ENCODE assay signal across 27 cellular contexts in genomic region chr11:14290422-14290821, GRCh38.
A peak's percentile ranks its signal among the peaks of the same experiment; 100 is the strongest.
DNase-seq lines count a peak whose midpoint lies in the region; ATAC-seq and TF ChIP-seq lines count a peak whose summit lies in the region.
"Had no signal": no experiment of that assay in that cellular context is flagged by ENCODE, and none has a peak within 500 bp of the region (broad histone marks: within the 10 kb centered on the region; RNA-seq: fewer than 3 reads in every experiment).

No MANE protein-coding gene starts in this region.

- no peak overlapping the region for H3K4me2 ChIP-seq in SK-N-SH
- H3K4me2 ChIP-seq: smooth muscle cell had no signal

- H3K27ac Mint-ChIP-seq in HFFc6 (peak overlapping the region; percentile 4; the same call in 1 of the 2 replicates), endothelial cell (ENCODE audit: unreplicated experiment) (no peak overlapping the region)
- H3K27ac Mint-ChIP-seq in stimulated activated naive B cell treated with anti-CD40 and anti-IgM and Interleukin-4, amounts not matched to agents 10 μg/mL and 1 μg/mL and 100 μg/mL, for 72 hours = no peak overlapping the region
- H3K27ac Mint-ChIP-seq: activated naive CD8-positive, alpha-beta T cell treated with anti-CD3 and anti-CD28 coated beads, Interleukin-2, amount 50 U/mL, for 24 hours; CD4-positive, alpha-beta T cell had no signal

- H3K9me2 ChIP-seq in SK-N-SH = no peaks in the 10 kb centered on the region

- H3K4me3 Mint-ChIP-seq in HFFc6 (no peak overlapping the region), endothelial cell (ENCODE audit: unreplicated experiment) (no peak overlapping the region)
- no peak overlapping the region for H3K4me3 Mint-ChIP-seq in stimulated activated naive B cell treated with anti-CD40 and anti-IgM and Interleukin-4, amounts not matched to agents 10 μg/mL and 1 μg/mL and 100 μg/mL, for 72 hours
- H3K4me3 Mint-ChIP-seq: activated naive CD8-positive, alpha-beta T cell treated with anti-CD3 and anti-CD28 coated beads, Interleukin-2, amount 50 U/mL, for 24 hours; CD4-positive, alpha-beta T cell had no signal

- H4K20me1 ChIP-seq in SK-N-SH (ENCODE audit: insufficient read depth) = no peaks in the 10 kb centered on the region

- H3K36me3 Mint-ChIP-seq in HFFc6 (ENCODE audit: low read depth) (peaks cover 50% of the 10 kb centered on the region), endothelial cell (ENCODE audit: low read depth, unreplicated experiment) (no peaks in the 10 kb centered on the region)
- H3K36me3 Mint-ChIP-seq in stimulated activated naive B cell treated with anti-CD40 and anti-IgM and Interleukin-4, amounts not matched to agents 10 μg/mL and 1 μg/mL and 100 μg/mL, for 72 hours = peaks cover 34 to 46% of the 10 kb centered on the region in 2 donors

- TF ChIP-seq CTCF in C4-2B (conservative IDR thresholded peaks at IDR 0.05) (no peak), HFFc6 (IDR thresholded peaks at IDR 0.05) (peak; percentile 24; the same call in 1 of the 2 replicates), endothelial cell (IDR thresholded peaks at IDR 0.05; ENCODE audit: unreplicated experiment) (peak; percentile 46), tibial artery (IDR thresholded peaks at IDR 0.05) (no peak), SK-N-SH (IDR thresholded peaks at IDR 0.05) (no peak)

- H3K9me3 Mint-ChIP-seq in HFFc6 (no peaks in the 10 kb centered on the region), endothelial cell (ENCODE audit: unreplicated experiment) (no peaks in the 10 kb centered on the region)
- H3K9me3 Mint-ChIP-seq in stimulated activated naive B cell treated with anti-CD40 and anti-IgM and Interleukin-4, amounts not matched to agents 10 μg/mL and 1 μg/mL and 100 μg/mL, for 72 hours = no peaks in the 10 kb centered on the region
- H3K9me3 Mint-ChIP-seq: activated naive CD8-positive, alpha-beta T cell treated with anti-CD3 and anti-CD28 coated beads, Interleukin-2, amount 50 U/mL, for 24 hours; CD4-positive, alpha-beta T cell had no signal

- CTCF ChIA-PET in SK-N-SH (lab: Yijun Ruan, JAX) = interaction anchor here (0.5 kb wide), 1 partner anchor 110 kb away, joined by 3 read pairs; no protein-coding TSS in a partner anchor

- H3K27me3 Mint-ChIP-seq in HFFc6 (ENCODE audit: insufficient read depth) (no peaks in the 10 kb centered on the region), endothelial cell (ENCODE audit: unreplicated experiment) (no peaks in the 10 kb centered on the region)
- no peaks in the 10 kb centered on the region for H3K27me3 Mint-ChIP-seq in stimulated activated naive B cell treated with anti-CD40 and anti-IgM and Interleukin-4, amounts not matched to agents 10 μg/mL and 1 μg/mL and 100 μg/mL, for 72 hours
- H3K27me3 Mint-ChIP-seq: activated naive CD8-positive, alpha-beta T cell treated with anti-CD3 and anti-CD28 coated beads, Interleukin-2, amount 50 U/mL, for 24 hours; CD4-positive, alpha-beta T cell had no signal

- peak; percentile 68 to 75 for ATAC-seq in stimulated activated naive B cell treated with anti-CD40 and anti-IgM and Interleukin-4, amounts not matched to agents 10 μg/mL and 1 μg/mL and 100 μg/mL, for 72 hours (replicated peaks)
- ATAC-seq: activated naive CD8-positive, alpha-beta T cell treated with anti-CD3 and anti-CD28 coated beads, Interleukin-2, amount 50 U/mL, for 24 hours; left lung; right cardiac atrium had no signal

- H3K4me3 ChIP-seq in tibial artery = no peak overlapping the region
- no peak overlapping the region for H3K4me3 ChIP-seq in SK-N-SH (ENCODE audit: low read depth in 2 of 2, low read length in 1 of 2)
- H3K4me3 ChIP-seq: coronary artery, left lung, smooth muscle cell, stomach had no signal

- peaks cover 13% of the 10 kb centered on the region for H3F3A ChIP-seq in SK-N-SH (replicated peaks; ENCODE audit: insufficient read depth)

- intact Hi-C loops in tibial artery (cut with DNase I; ENCODE audit: low total_unique reads) = no loop called here

- POLR2A ChIA-PET in SK-N-SH (lab: Yijun Ruan, JAX) = no interaction called here

- no peak for TF ChIP-seq EP300 in SK-N-SH (IDR thresholded peaks at IDR 0.05; ENCODE audit: borderline replicate concordance in 1 of 2, low read depth in 1 of 2, low read length in 1 of 2)

- H2AFZ ChIP-seq in SK-N-SH (ENCODE audit: low read depth) = no peak overlapping the region

- H3K27ac ChIP-seq in C4-2B (peak overlapping the region; percentile 3; the same call in 1 of the 2 replicates), tibial artery (no peak overlapping the region), SK-N-SH (ENCODE audit: low read depth in 2 of 2, low read length in 1 of 2) (no peak overlapping the region)
- H3K27ac ChIP-seq: coronary artery, left lung, stomach had no signal

- 93% methylated on average over 3 of the region's 3 CpGs for WGBS in SK-N-SH (ENCODE audit: low lambda C conversion rate)

- H3K4me1 Mint-ChIP-seq in HFFc6 (ENCODE audit: low read depth) = peaks cover 29% of the 10 kb centered on the region
- peaks cover 8% of the 10 kb centered on the region for H3K4me1 Mint-ChIP-seq in endothelial cell (ENCODE audit: unreplicated experiment)
- peaks cover 19 to 30% of the 10 kb centered on the region in 2 donors for H3K4me1 Mint-ChIP-seq in stimulated activated naive B cell treated with anti-CD40 and anti-IgM and Interleukin-4, amounts not matched to agents 10 μg/mL and 1 μg/mL and 100 μg/mL, for 72 hours

- no peak overlapping the region for H3K9ac ChIP-seq in SK-N-SH

- no peaks in the 10 kb centered on the region for H3K9me3 ChIP-seq in tibial artery
- H3K9me3 ChIP-seq in SK-N-SH = no peaks in the 10 kb centered on the region
- H3K9me3 ChIP-seq: left lung, stomach had no signal

- DNase-seq in HFFc6 (no peak), endothelial cell (ENCODE audit: low spot score) (no peak), tibial artery (no peak), SK-N-SH (no peak), inferior parietal cortex (ENCODE audit: extremely low spot score) (no peak)
- DNase-seq in stimulated activated naive B cell treated with anti-CD40 and anti-IgM and Interleukin-4, amounts not matched to agents 10 μg/mL and 1 μg/mL and 100 μg/mL, for 72 hours = no peak
- DNase-seq: activated CD4-positive, alpha-beta T cell treated with anti-CD3 and anti-CD28 coated beads for 1 hour; activated gamma-delta T cell treated with Interleukin-2 at 50 U/mL for 16 hours; activated naive CD8-positive, alpha-beta T cell treated with anti-CD3 and anti-CD28 coated beads, Interleukin-2, amount 50 U/mL, for 24 hours; caudate nucleus; CD4-positive, alpha-beta T cell; effector CD8-positive, alpha-beta T cell; EL; HCEC 1CT; islet precursor cell; Karpas-422; left lung; NCI-H1436 treated with DMSO at 0.1 percent for 48 hours; NCI-H226; NCI-H69; right cardiac atrium; Right ventricle myocardium superior; stimulated activated CD4-positive, alpha-beta T cell treated with anti-CD3 and anti-CD28 coated beads, Interleukin-1b, Interleukin-23, amount 100 ng/mL, for 48 hours; stomach had no signal

- TF ChIP-seq RAD21 in SK-N-SH (IDR thresholded peaks at IDR 0.05; ENCODE audit: low read length) = no peak

- peaks cover 48% of the 10 kb centered on the region for H3K79me2 ChIP-seq in SK-N-SH (ENCODE audit: insufficient read depth)

- H3K36me3 ChIP-seq in tibial artery (peaks cover 0 to 20% (median 18%) of the 10 kb centered on the region in 3 donors), SK-N-SH (replicated peaks in 1 of 2; ENCODE audit: control insufficient read depth in 1 of 2, insufficient read depth in 2 of 2, low read length in 1 of 2) (peaks cover 23 to 81% of the 10 kb centered on the region in 2 experiments)

- no peaks in the 10 kb centered on the region for H3K27me3 ChIP-seq in tibial artery
- H3K27me3 ChIP-seq in SK-N-SH (ENCODE audit: insufficient read depth) = no peaks in the 10 kb centered on the region
- H3K27me3 ChIP-seq: left lung, stomach had no signal

- H3K4me1 ChIP-seq in tibial artery (peaks cover 0 to 15% (median 0%) of the 10 kb centered on the region in 4 donors), SK-N-SH (ENCODE audit: control insufficient read depth in 1 of 2, insufficient read depth in 2 of 2, low read depth in 1 of 2, low read length in 1 of 2) (no peaks in the 10 kb centered on the region)
- H3K4me1 ChIP-seq: left lung had no signal

TF ChIP-seq in SK-N-SH, 30 proteins besides CTCF, POLR2A, EP300 and RAD21 (continues in another document):
- TF ChIP-seq, protein P1, sequence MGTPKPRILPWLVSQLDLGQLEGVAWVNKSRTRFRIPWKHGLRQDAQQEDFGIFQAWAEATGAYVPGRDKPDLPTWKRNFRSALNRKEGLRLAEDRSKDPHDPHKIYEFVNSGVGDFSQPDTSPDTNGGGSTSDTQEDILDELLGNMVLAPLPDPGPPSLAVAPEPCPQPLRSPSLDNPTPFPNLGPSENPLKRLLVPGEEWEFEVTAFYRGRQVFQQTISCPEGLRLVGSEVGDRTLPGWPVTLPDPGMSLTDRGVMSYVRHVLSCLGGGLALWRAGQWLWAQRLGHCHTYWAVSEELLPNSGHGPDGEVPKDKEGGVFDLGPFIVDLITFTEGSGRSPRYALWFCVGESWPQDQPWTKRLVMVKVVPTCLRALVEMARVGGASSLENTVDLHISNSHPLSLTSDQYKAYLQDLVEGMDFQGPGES (IDR thresholded peaks at IDR 0.05; ENCODE audit: low read depth, low read length) = no peak
- TF ChIP-seq, protein P2, sequence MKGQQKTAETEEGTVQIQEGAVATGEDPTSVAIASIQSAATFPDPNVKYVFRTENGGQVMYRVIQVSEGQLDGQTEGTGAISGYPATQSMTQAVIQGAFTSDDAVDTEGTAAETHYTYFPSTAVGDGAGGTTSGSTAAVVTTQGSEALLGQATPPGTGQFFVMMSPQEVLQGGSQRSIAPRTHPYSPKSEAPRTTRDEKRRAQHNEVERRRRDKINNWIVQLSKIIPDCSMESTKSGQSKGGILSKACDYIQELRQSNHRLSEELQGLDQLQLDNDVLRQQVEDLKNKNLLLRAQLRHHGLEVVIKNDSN (IDR thresholded peaks at IDR 0.05; ENCODE audit: borderline replicate concordance, low read depth) = no peak
- TF ChIP-seq TEAD4 (IDR thresholded peaks at IDR 0.05; ENCODE audit: borderline replicate concordance, insufficient read depth) = no peak
- no peak for TF ChIP-seq GABPA (IDR thresholded peaks at IDR 0.05; ENCODE audit: low read depth)
- TF ChIP-seq, protein P3, sequence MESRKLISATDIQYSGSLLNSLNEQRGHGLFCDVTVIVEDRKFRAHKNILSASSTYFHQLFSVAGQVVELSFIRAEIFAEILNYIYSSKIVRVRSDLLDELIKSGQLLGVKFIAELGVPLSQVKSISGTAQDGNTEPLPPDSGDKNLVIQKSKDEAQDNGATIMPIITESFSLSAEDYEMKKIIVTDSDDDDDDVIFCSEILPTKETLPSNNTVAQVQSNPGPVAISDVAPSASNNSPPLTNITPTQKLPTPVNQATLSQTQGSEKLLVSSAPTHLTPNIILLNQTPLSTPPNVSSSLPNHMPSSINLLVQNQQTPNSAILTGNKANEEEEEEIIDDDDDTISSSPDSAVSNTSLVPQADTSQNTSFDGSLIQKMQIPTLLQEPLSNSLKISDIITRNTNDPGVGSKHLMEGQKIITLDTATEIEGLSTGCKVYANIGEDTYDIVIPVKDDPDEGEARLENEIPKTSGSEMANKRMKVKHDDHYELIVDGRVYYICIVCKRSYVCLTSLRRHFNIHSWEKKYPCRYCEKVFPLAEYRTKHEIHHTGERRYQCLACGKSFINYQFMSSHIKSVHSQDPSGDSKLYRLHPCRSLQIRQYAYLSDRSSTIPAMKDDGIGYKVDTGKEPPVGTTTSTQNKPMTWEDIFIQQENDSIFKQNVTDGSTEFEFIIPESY (IDR thresholded peaks at IDR 0.05; ENCODE audit: borderline replicate concordance, low read depth) = no peak

Comparison
In these comparisons a context has a peak if more than half of its experiments do, and no peak if none do; other contexts are left out.
1. CTCF ChIP-seq: peak in HFFc6 (single experiment) and endothelial cell (single experiment); none in C4-2B (single experiment), tibial artery (0 of 2) and SK-N-SH (single experiment).